Comparison of ENCODE assay signal across 3 cellular contexts in genomic region chr5:35600591-35600990, GRCh38.
"Had no signal": no experiment of that assay in that cellular context is flagged by ENCODE, and none has a peak within 500 bp of the region (broad histone marks: within the 10 kb centered on the region; RNA-seq: fewer than 3 reads in every experiment).

No MANE protein-coding gene starts in this region.

- H3K4me3 ChIP-seq: GM12878 had no signal

- DNase-seq: GDM1, GF-D8 had no signal
